Comparison of ENCODE assay signal across 8 cellular contexts in genomic region chr14:93041830-93042229, GRCh38.
DNase-seq lines count a peak whose midpoint lies in the region; ATAC-seq and TF ChIP-seq lines count a peak whose summit lies in the region.
"Had no signal": no experiment of that assay in that cellular context is flagged by ENCODE, and none has a peak within 500 bp of the region (broad histone marks: within the 10 kb centered on the region; RNA-seq: fewer than 3 reads in every experiment).

No MANE protein-coding gene starts in this region.

- H3K36me3 ChIP-seq in Peyer's patch, result no peaks in the 10 kb centered on the region
- H3K36me3 ChIP-seq in endodermal cell (ENCODE audit: control insufficient read depth, insufficient read depth, low read length), result no peaks in the 10 kb centered on the region
- H3K36me3 ChIP-seq in stomach, result no peaks in the 10 kb centered on the region

- TF ChIP-seq POLR2A in Peyer's patch (IDR thresholded peaks at IDR 0.05) (no peak), stomach (IDR thresholded peaks at IDR 0.05) (no peak)

- H3K36me3 Mint-ChIP-seq in Calu3 (ENCODE audit: insufficient read depth, unreplicated experiment), result peaks cover 39% of the 10 kb centered on the region
- H3K36me3 Mint-ChIP-seq in endodermal cell (ENCODE audit: low read depth), result no peaks in the 10 kb centered on the region

- peaks cover 91% of the 10 kb centered on the region for H3K4me1 Mint-ChIP-seq in Calu3 (ENCODE audit: low read depth, unreplicated experiment)
- H3K4me1 Mint-ChIP-seq in endodermal cell, result peaks cover 50% of the 10 kb centered on the region

- peak overlapping the region; percentile 69 to 96 (median 74) for H3K27ac ChIP-seq in Peyer's patch
- no peak overlapping the region for H3K27ac ChIP-seq in endodermal cell (ENCODE audit: low read depth, low read length)
- H3K27ac ChIP-seq in stomach, result peak overlapping the region in 4 of 5 donors; percentile 71 to 86 (median 78)

- intact Hi-C loops in Calu3 (cut with micrococcal nuclease; ENCODE audit: unreplicated experiment) (loop anchor here (5.0 kb wide), 1 partner anchor 290 kb away; the partner anchor contains the start of gene BTBD7), stomach (cut with DNase I; ENCODE audit: low total_unique reads) (no loop called here)

- H3K9me3 Mint-ChIP-seq in Calu3 (ENCODE audit: low read depth, unreplicated experiment) (no peaks in the 10 kb centered on the region), endodermal cell (no peaks in the 10 kb centered on the region)

- H3K4me1 ChIP-seq in Peyer's patch (peaks cover 28 to 98% (median 41%) of the 10 kb centered on the region in 4 donors), endodermal cell (ENCODE audit: control insufficient read depth, insufficient read depth, low read length) (peaks cover 32% of the 10 kb centered on the region), stomach (peaks cover 78 to 99% (median 90%) of the 10 kb centered on the region in 4 donors)

- no TSS peak for BruUV-seq in Calu3 (replicated peaks; lab: Mats Ljungman, UMichigan)

- ATAC-seq in GM19035 (IDR thresholded peaks at IDR 0.05; ENCODE audit: unreplicated experiment) (no peak), HG03571 (IDR thresholded peaks at IDR 0.05; ENCODE audit: unreplicated experiment) (no peak)

- H3K9me3 ChIP-seq in Peyer's patch (no peaks in the 10 kb centered on the region), endodermal cell (ENCODE audit: control insufficient read depth, low read length) (no peaks in the 10 kb centered on the region), stomach (no peaks in the 10 kb centered on the region)

- 91% methylated on average over 3 of the region's 3 CpGs; no CpG with 5 or more reads in 1 of the 2 experiments for WGBS in endodermal cell (ENCODE audit: insufficient coverage in 1 of 2, insufficient read length in 1 of 2), 2 experiments
- WGBS in stomach, 5 donors, result 96 to 100% (median 100%) methylated on average over 3 of the region's 3 CpGs

- no peak for DNase-seq in Calu3
- DNase-seq in Peyer's patch, result peak in 1 of 3 donors; percentile 35
- no peak for DNase-seq in endodermal cell
- DNase-seq in stomach, result no peak
- DNase-seq in NCI-H2029 (lab: John Stamatoyannopoulos, UW), result no peak
- DNase-seq: stimulated activated CD4-positive, alpha-beta T cell treated with anti-CD3 and anti-CD28 coated beads, Interleukin-2, amount 100 ng/mL, for 48 hours had no signal

- H3K4me3 Mint-ChIP-seq in Calu3 (ENCODE audit: low read depth, unreplicated experiment), result no peak overlapping the region
- H3K4me3 Mint-ChIP-seq in endodermal cell, result no peak overlapping the region

- no peak overlapping the region for H3K4me3 ChIP-seq in Peyer's patch
- H3K4me3 ChIP-seq in endodermal cell (ENCODE audit: low read length), result no peak overlapping the region
- H3K4me3 ChIP-seq in stomach, result no peak overlapping the region

- no peaks in the 10 kb centered on the region for H3K27me3 Mint-ChIP-seq in Calu3 (ENCODE audit: unreplicated experiment)
- H3K27me3 Mint-ChIP-seq in endodermal cell (ENCODE audit: insufficient read depth), result no peaks in the 10 kb centered on the region

- CTCF ChIA-PET in Calu3 (lab: Charles Lee), result no interaction called here

- H3K27me3 ChIP-seq in Peyer's patch (no peaks in the 10 kb centered on the region), endodermal cell (ENCODE audit: control insufficient read depth, insufficient read depth, low read length, poor library complexity, severe bottlenecking) (no peaks in the 10 kb centered on the region), stomach (no peaks in the 10 kb centered on the region)

- TF ChIP-seq EP300 in stomach (IDR thresholded peaks at IDR 0.05), result no peak

- H3K27ac Mint-ChIP-seq in Calu3 (ENCODE audit: unreplicated experiment) (peak overlapping the region; percentile 85), endodermal cell (peak overlapping the region; percentile 15)

- TF ChIP-seq CTCF in Calu3 (IDR thresholded peaks at IDR 0.05; ENCODE audit: unreplicated experiment), result no peak
- TF ChIP-seq CTCF in Peyer's patch (IDR thresholded peaks at IDR 0.05), result no peak
- no peak for TF ChIP-seq CTCF in endodermal cell (conservative IDR thresholded peaks at IDR 0.05)
- TF ChIP-seq CTCF in stomach (IDR thresholded peaks at IDR 0.05), result no peak

- no peak overlapping the region for H3K9ac ChIP-seq in endodermal cell (ENCODE audit: extremely low read depth, low read length, poor library complexity, severe bottlenecking)
